ENCODE assay signal across 8 cellular contexts in the genomic region with DNA sequence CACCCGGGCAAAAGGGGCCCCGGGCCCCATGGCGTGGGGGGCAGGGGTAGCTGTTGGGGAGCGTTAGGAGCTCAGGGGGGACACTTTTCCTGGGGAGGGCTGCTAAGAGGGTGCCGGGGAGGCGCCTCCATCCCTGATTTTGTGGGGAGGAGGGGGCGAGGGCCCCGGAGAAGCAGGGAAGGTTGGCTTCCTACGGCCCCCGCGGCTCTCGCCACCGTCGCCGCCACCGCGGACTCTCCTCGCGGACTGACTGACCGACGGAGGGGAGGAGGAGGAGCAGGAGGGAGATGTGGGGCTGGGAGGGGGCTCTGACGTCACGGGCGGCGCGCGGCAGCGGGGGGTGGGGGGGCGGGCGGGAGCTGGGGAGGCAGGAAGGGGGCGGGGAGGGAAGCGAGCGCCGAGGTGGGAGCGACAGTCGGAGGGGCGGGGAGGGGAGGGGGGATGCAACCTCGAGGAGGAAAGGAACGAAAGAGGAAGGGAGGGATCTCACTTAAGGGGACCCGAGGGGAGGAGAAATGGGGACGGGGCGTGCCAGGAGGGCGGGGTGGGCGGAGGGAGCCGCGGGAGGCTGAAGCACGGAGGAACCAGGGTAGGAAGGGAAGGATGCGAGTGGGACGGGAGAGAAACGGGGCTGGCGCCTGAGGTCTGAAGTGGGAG. TPM values are rescaled to one million over a fixed set of nuclear protein-coding genes. Genes with fewer than 3 reads are reported as not detected.
DNase-seq lines count a peak whose midpoint lies in the region; ATAC-seq and TF ChIP-seq lines count a peak whose summit lies in the region.

No MANE protein-coding gene starts in this region.

- H3K27ac Mint-ChIP-seq in CD14-positive monocyte, result peak overlapping the region in 4 of 7 donors; percentile 8 to 76 (median 31)

- peak overlapping the region; percentile 93 for H3K4me2 ChIP-seq in IMR-90 (ENCODE audit: low read depth, low read length)

- in situ Hi-C loops in IMR-90 (cut with MboI; ENCODE audit: low sequenced_read_pairs) (no loop called here), astrocyte of the spinal cord (cut with HindIII; ENCODE audit: low sequenced_read_pairs) (no loop called here)

- H3K4me1 ChIP-seq in IMR-90 (ENCODE audit: control insufficient read depth, insufficient read depth, low read length) (peaks cover 14% of the 10 kb centered on the region), prostate gland (replicated peaks) (no peaks in the 10 kb centered on the region)

- H3K18ac ChIP-seq in IMR-90 (ENCODE audit: low read depth, low read length), result peak overlapping the region; percentile 58

- no TSS peak for BruUV-seq in IMR-90 (replicated peaks; lab: Mats Ljungman, UMichigan)

- peak overlapping the region; percentile 72 for H3K4me3 ChIP-seq in IMR-90 (ENCODE audit: insufficient read depth, low read depth, low read length)
- peak overlapping the region; percentile 74 for H3K4me3 ChIP-seq in astrocyte of the spinal cord (ENCODE audit: low read depth, low read length)
- H3K4me3 ChIP-seq in prostate gland, result peak overlapping the region; percentile 50 to 54

- peaks cover 4% of the 10 kb centered on the region for H4K20me1 ChIP-seq in IMR-90 (ENCODE audit: insufficient read depth, low read length)

- CTCF ChIA-PET in IMR-90 (lab: Yijun Ruan, JAX), result no interaction called here

- peak overlapping the region; percentile 70 for H3K4ac ChIP-seq in IMR-90 (ENCODE audit: low read depth, low read length)

- peak overlapping the region; percentile 51 for H2BK5ac ChIP-seq in IMR-90 (ENCODE audit: low read depth, low read length, poor library complexity, severe bottlenecking)

- DNase-seq in CD14-positive monocyte (ENCODE audit: low spot score) (no peak), IMR-90 (peak; percentile 86), T-helper 9 cell (peak; percentile 60), astrocyte of the spinal cord (ENCODE audit: low read depth, low spot score) (peak; percentile 91), hepatic stellate cell (ENCODE audit: low spot score) (peak; percentile 91), prostate gland (ENCODE audit: low spot score) (peak; percentile 52)

- H2AFZ ChIP-seq in IMR-90 (replicated peaks; ENCODE audit: low read length, poor library complexity), result peak overlapping the region; percentile 96

- POLR2A ChIA-PET in IMR-90 (lab: Charles Lee; ENCODE audit: unreplicated experiment), result interaction anchor here (0.5 to 0.6 kb wide), 3 partner anchors 12 to 1832 kb away, joined by 4 to 14 read pairs (median 4); no protein-coding TSS in a partner anchor

- peak overlapping the region; percentile 68; the same call in 1 of the 2 replicates for H2BK120ac ChIP-seq in IMR-90 (ENCODE audit: low read depth, low read length)

- H2BK15ac ChIP-seq in IMR-90 (ENCODE audit: low read depth, low read length), result peak overlapping the region; percentile 72; the same call in 1 of the 3 replicates

- peak overlapping the region; percentile 88 for H3K9ac ChIP-seq in IMR-90 (ENCODE audit: low read depth, low read length)

- H3K23ac ChIP-seq in IMR-90 (ENCODE audit: low read depth, low read length), result peak overlapping the region; percentile 81

- intact Hi-C loops in CD14-positive monocyte (cut with micrococcal nuclease) (no loop called here), IMR-90 (cut with micrococcal nuclease) (no loop called here), prostate gland (cut with DNase I) (no loop called here)

- H3K9me1 ChIP-seq in IMR-90 (ENCODE audit: insufficient read depth, low read length), result peaks cover 14% of the 10 kb centered on the region

- H3K36me3 ChIP-seq in IMR-90 (ENCODE audit: control insufficient read depth, insufficient read depth, low read length), result peaks cover 9% of the 10 kb centered on the region
- H3K36me3 ChIP-seq in prostate gland, result no peaks in the 10 kb centered on the region

- H3K27ac ChIP-seq in IMR-90 (ENCODE audit: insufficient read depth, low read length), result peak overlapping the region; percentile 90
- H3K27ac ChIP-seq in prostate gland, result peak overlapping the region; percentile 70 to 75

- peaks cover 30 to 62% of the 10 kb centered on the region in 2 experiments for H3K79me1 ChIP-seq in IMR-90 (ENCODE audit: low read depth in 1 of 2, low read length in 2 of 2)

- peak overlapping the region; percentile 78 for H3K14ac ChIP-seq in IMR-90 (replicated peaks; ENCODE audit: low read depth, low read length)

- peak overlapping the region; percentile 90 for H2AK5ac ChIP-seq in IMR-90 (ENCODE audit: low read depth, low read length)

- TF ChIP-seq CTCF in CD14-positive monocyte (IDR thresholded peaks at IDR 0.05), result no peak
- TF ChIP-seq CTCF in IMR-90 (conservative IDR thresholded peaks at IDR 0.05; ENCODE audit: low read depth, low read length), result no peak
- TF ChIP-seq CTCF in astrocyte of the spinal cord (IDR thresholded peaks at IDR 0.05; ENCODE audit: low read depth, low read length), result no peak
- no peak for TF ChIP-seq CTCF in prostate gland (IDR thresholded peaks at IDR 0.05)

- H3K27me3 Mint-ChIP-seq in CD14-positive monocyte (ENCODE audit: low read depth in 3 of 3), result peaks cover 41 to 74% (median 57%) of the 10 kb centered on the region in 3 donors

- peaks cover 0 to 10% (median 1%) of the 10 kb centered on the region in 7 donors for H3K9me3 Mint-ChIP-seq in CD14-positive monocyte

- dilution Hi-C loops in IMR-90 (cut with HindIII; ENCODE audit: low sequenced_read_pairs, unreplicated experiment), result no loop called here

- peak overlapping the region; percentile 16; the same call in 1 of the 2 replicates for H4K5ac ChIP-seq in IMR-90 (ENCODE audit: low read depth, low read length)

- peaks cover 35 to 50% of the 10 kb centered on the region in 2 donors for H3K36me3 Mint-ChIP-seq in CD14-positive monocyte

- H3K4me1 Mint-ChIP-seq in CD14-positive monocyte, result peaks cover 58% of the 10 kb centered on the region

- H4K8ac ChIP-seq in IMR-90 (ENCODE audit: low read depth in 2 of 2, low read length in 2 of 2), result peak overlapping the region; percentile 74 to 88; a peak in 3 of 4 replicates

- H3K9me3 ChIP-seq in IMR-90 (ENCODE audit: control insufficient read depth, insufficient read depth, low read length), result no peaks in the 10 kb centered on the region
- no peaks in the 10 kb centered on the region for H3K9me3 ChIP-seq in prostate gland

- TF ChIP-seq RAD21 in IMR-90 (IDR thresholded peaks at IDR 0.05; ENCODE audit: low read length), result no peak

- H2BK20ac ChIP-seq in IMR-90 (ENCODE audit: low read depth, low read length), result no peak overlapping the region

- H3K4me3 Mint-ChIP-seq in CD14-positive monocyte, result peak overlapping the region; percentile 87 to 97

- peak overlapping the region; percentile 71 for H3K56ac ChIP-seq in IMR-90 (ENCODE audit: extremely low read depth, insufficient read depth, low read length)

- ATAC-seq in IMR-90 (ENCODE audit: low read depth) (peak; percentile 52), HG02852 (IDR thresholded peaks at IDR 0.05; ENCODE audit: unreplicated experiment) (no peak), HG03045 (IDR thresholded peaks at IDR 0.05; ENCODE audit: unreplicated experiment) (no peak)

- H4K91ac ChIP-seq in IMR-90 (ENCODE audit: insufficient read depth, low read depth, low read length), result peak overlapping the region; percentile 56

- H3K27me3 ChIP-seq in IMR-90 (ENCODE audit: control insufficient read depth, insufficient read depth, low read length) (no peaks in the 10 kb centered on the region), prostate gland (replicated peaks; ENCODE audit: insufficient read depth) (no peaks in the 10 kb centered on the region)

- WGBS in IMR-90 (ENCODE audit: extremely low coverage in 2 of 2, insufficient read length in 1 of 2), 2 experiments, result 0% methylated on average over 4 of the region's 51 CpGs; no CpG with 5 or more reads in 1 of the 2 experiments
- WGBS in prostate gland, result under 1% methylated on average over 49 of the region's 51 CpGs

- TF ChIP-seq POLR2A in IMR-90 (IDR thresholded peaks at IDR 0.05; ENCODE audit: low read depth, low read length) (peak; percentile 96), prostate gland (IDR thresholded peaks at IDR 0.05) (peak; percentile 69)

- peak overlapping the region; percentile 92 for H2AK9ac ChIP-seq in IMR-90 (replicated peaks; ENCODE audit: low read depth, low read length, poor library complexity)

TF ChIP-seq in IMR-90, 13 proteins besides CTCF, POLR2A, EP300 and RAD21 (continues in another document):
- TF ChIP-seq, protein P1, sequence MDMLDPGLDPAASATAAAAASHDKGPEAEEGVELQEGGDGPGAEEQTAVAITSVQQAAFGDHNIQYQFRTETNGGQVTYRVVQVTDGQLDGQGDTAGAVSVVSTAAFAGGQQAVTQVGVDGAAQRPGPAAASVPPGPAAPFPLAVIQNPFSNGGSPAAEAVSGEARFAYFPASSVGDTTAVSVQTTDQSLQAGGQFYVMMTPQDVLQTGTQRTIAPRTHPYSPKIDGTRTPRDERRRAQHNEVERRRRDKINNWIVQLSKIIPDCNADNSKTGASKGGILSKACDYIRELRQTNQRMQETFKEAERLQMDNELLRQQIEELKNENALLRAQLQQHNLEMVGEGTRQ (IDR thresholded peaks at IDR 0.05; ENCODE audit: low read depth, low read length), result no peak
- TF ChIP-seq BHLHE40 (IDR thresholded peaks at IDR 0.05; ENCODE audit: low read depth, low read length), result no peak
- no peak for TF ChIP-seq RFX5 (IDR thresholded peaks at IDR 0.05; ENCODE audit: low read depth, low read length)
- no peak for TF ChIP-seq NFE2L2 (IDR thresholded peaks at IDR 0.05; ENCODE audit: low read depth, low read length)
- TF ChIP-seq MXI1 (IDR thresholded peaks at IDR 0.05; ENCODE audit: borderline replicate concordance, low read depth, low read length), result no peak

RNA-seq across cellular contexts. Expression of a gene that starts 5.1 kb away (rescaled TPM):
- polyA plus RNA-seq in CD14-positive monocyte (1 to 10 TPM in 1 of 2 donors, under 1 TPM in 1; 0.91 to 1.8 TPM), IMR-90 (2012; rRNA removed) (25.6 and 31.5 TPM in 2 replicates)
- total RNA-seq in IMR-90 (2012; rRNA removed) (5.9 and 6.9 TPM in 2 replicates), prostate gland (10 to 100 TPM; 19.4 to 30.7 TPM)
- polyA plus RNA-seq in IMR-90 (2012; cell fraction: cytosol; rRNA removed), result 6.7 and 7.4 TPM in 2 replicates
- polyA plus RNA-seq in IMR-90 (2012; cell fraction: nucleus; rRNA removed; ENCODE audit: low replicate concordance), result 258 and 361 TPM in 2 replicates

RNA-seq across cellular contexts. Expression of a gene that starts 29.0 kb away (rescaled TPM):
- not detected for polyA plus RNA-seq in CD14-positive monocyte
- not detected in 2 replicates for total RNA-seq in IMR-90 (2012; rRNA removed)
- polyA plus RNA-seq in IMR-90 (2012; rRNA removed), result not detected in 2 replicates
- not detected in 2 replicates for polyA plus RNA-seq in IMR-90 (2012; cell fraction: cytosol; rRNA removed)
- not detected in 2 replicates for polyA plus RNA-seq in IMR-90 (2012; cell fraction: nucleus; rRNA removed; ENCODE audit: low replicate concordance)
- total RNA-seq in prostate gland, result not detected

RNA-seq across cellular contexts. Expression of a gene that starts 43.0 kb away (rescaled TPM):
- polyA plus RNA-seq in CD14-positive monocyte (not detected), IMR-90 (2012; rRNA removed) (not detected in 2 replicates)
- total RNA-seq in IMR-90 (2012; rRNA removed) (not detected in 2 replicates), prostate gland (not detected)
- polyA plus RNA-seq in IMR-90 (2012; cell fraction: cytosol; rRNA removed), result not detected in 2 replicates
- not detected in 2 replicates for polyA plus RNA-seq in IMR-90 (2012; cell fraction: nucleus; rRNA removed; ENCODE audit: low replicate concordance)

RNA-seq across cellular contexts. Expression of a gene that starts 53.1 kb away (rescaled TPM):
- polyA plus RNA-seq in CD14-positive monocyte (not detected), IMR-90 (2012; rRNA removed) (not detected in 2 replicates)
- total RNA-seq in IMR-90 (2012; rRNA removed) (not detected in 2 replicates), prostate gland (1 to 10 TPM in 1 of 2 donors, under 1 TPM in 1; 0.57 to 1.7 TPM)
- polyA plus RNA-seq in IMR-90 (2012; cell fraction: cytosol; rRNA removed), result not detected in 2 replicates
- not detected in 2 replicates for polyA plus RNA-seq in IMR-90 (2012; cell fraction: nucleus; rRNA removed; ENCODE audit: low replicate concordance)
